2 cellular contexts compared by ENCODE assay signal in the genomic region with DNA sequence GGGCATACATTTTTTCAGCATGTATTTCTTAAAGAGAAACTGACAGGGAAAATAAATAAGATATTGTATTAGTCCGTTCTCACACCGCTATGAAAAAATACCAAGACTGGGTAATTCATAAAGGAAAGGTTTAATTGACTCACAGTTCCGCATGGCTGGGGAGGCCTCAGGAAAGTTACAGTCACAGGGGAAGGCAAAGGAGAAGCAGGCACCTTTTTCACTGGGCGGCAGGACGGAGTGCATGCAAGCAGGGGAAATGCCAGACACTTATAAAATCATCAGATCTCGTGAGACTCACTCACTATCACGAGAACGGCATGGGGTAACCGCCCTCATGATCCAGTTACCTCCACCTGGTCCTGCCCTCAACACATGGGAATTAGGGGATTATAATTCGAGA.
TF ChIP-seq lines count a peak whose summit lies in the region.

No MANE protein-coding gene starts in this region.

TF ChIP-seq in liver, 16 proteins besides CTCF, POLR2A, EP300 and RAD21:
- no peak for TF ChIP-seq SP1 (IDR thresholded peaks at IDR 0.05)
- peak; percentile 36 for TF ChIP-seq ZBTB33 (IDR thresholded peaks at IDR 0.05)

TF ChIP-seq in HepG2, 621 proteins besides CTCF, POLR2A, EP300 and RAD21:
- TF ChIP-seq ZNF557 (CRISPR knock-in tag; IDR thresholded peaks at IDR 0.05): no peak
- no peak for TF ChIP-seq SAFB2 (CRISPR knock-in tag; IDR thresholded peaks at IDR 0.05; ENCODE audit: borderline replicate concordance, low read depth)
- TF ChIP-seq ZNF383 (CRISPR knock-in tag; IDR thresholded peaks at IDR 0.05; ENCODE audit: borderline replicate concordance): no peak
- no peak for TF ChIP-seq MAFF (IDR thresholded peaks at IDR 0.05; ENCODE audit: low read depth, low read length)
- no peak for TF ChIP-seq KLF13 (CRISPR knock-in tag; IDR thresholded peaks at IDR 0.05)
- TF ChIP-seq RFX3 (CRISPR knock-in tag; IDR thresholded peaks at IDR 0.05): no peak
- no peak for TF ChIP-seq TRAFD1 (CRISPR knock-in tag; IDR thresholded peaks at IDR 0.05; ENCODE audit: borderline replicate concordance)
- TF ChIP-seq ZNF775 (CRISPR knock-in tag; IDR thresholded peaks at IDR 0.05; ENCODE audit: borderline replicate concordance): no peak
- TF ChIP-seq, protein P1, sequence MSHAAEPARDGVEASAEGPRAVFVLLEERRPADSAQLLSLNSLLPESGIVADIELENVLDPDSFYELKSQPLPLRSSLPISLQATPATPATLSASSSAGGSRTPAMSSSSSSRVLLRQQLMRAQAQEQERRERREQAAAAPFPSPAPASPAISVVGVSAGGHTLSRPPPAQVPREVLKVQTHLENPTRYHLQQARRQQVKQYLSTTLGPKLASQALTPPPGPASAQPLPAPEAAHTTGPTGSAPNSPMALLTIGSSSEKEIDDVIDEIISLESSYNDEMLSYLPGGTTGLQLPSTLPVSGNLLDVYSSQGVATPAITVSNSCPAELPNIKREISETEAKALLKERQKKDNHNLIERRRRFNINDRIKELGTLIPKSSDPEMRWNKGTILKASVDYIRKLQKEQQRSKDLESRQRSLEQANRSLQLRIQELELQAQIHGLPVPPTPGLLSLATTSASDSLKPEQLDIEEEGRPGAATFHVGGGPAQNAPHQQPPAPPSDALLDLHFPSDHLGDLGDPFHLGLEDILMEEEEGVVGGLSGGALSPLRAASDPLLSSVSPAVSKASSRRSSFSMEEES (CRISPR knock-in tag; IDR thresholded peaks at IDR 0.05): no peak
- no peak for TF ChIP-seq PITX1 (CRISPR knock-in tag; IDR thresholded peaks at IDR 0.05)
- no peak for TF ChIP-seq STAT5B (CRISPR knock-in tag; IDR thresholded peaks at IDR 0.05)
- TF ChIP-seq MEIS1 (CRISPR knock-in tag; IDR thresholded peaks at IDR 0.05; ENCODE audit: borderline replicate concordance): no peak
- TF ChIP-seq, protein P2, sequence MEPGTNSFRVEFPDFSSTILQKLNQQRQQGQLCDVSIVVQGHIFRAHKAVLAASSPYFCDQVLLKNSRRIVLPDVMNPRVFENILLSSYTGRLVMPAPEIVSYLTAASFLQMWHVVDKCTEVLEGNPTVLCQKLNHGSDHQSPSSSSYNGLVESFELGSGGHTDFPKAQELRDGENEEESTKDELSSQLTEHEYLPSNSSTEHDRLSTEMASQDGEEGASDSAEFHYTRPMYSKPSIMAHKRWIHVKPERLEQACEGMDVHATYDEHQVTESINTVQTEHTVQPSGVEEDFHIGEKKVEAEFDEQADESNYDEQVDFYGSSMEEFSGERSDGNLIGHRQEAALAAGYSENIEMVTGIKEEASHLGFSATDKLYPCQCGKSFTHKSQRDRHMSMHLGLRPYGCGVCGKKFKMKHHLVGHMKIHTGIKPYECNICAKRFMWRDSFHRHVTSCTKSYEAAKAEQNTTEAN (CRISPR knock-in tag; conservative IDR thresholded peaks at IDR 0.05): no peak
- TF ChIP-seq, protein P3, sequence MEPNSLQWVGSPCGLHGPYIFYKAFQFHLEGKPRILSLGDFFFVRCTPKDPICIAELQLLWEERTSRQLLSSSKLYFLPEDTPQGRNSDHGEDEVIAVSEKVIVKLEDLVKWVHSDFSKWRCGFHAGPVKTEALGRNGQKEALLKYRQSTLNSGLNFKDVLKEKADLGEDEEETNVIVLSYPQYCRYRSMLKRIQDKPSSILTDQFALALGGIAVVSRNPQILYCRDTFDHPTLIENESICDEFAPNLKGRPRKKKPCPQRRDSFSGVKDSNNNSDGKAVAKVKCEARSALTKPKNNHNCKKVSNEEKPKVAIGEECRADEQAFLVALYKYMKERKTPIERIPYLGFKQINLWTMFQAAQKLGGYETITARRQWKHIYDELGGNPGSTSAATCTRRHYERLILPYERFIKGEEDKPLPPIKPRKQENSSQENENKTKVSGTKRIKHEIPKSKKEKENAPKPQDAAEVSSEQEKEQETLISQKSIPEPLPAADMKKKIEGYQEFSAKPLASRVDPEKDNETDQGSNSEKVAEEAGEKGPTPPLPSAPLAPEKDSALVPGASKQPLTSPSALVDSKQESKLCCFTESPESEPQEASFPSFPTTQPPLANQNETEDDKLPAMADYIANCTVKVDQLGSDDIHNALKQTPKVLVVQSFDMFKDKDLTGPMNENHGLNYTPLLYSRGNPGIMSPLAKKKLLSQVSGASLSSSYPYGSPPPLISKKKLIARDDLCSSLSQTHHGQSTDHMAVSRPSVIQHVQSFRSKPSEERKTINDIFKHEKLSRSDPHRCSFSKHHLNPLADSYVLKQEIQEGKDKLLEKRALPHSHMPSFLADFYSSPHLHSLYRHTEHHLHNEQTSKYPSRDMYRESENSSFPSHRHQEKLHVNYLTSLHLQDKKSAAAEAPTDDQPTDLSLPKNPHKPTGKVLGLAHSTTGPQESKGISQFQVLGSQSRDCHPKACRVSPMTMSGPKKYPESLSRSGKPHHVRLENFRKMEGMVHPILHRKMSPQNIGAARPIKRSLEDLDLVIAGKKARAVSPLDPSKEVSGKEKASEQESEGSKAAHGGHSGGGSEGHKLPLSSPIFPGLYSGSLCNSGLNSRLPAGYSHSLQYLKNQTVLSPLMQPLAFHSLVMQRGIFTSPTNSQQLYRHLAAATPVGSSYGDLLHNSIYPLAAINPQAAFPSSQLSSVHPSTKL (CRISPR knock-in tag; IDR thresholded peaks at IDR 0.05): no peak
- no peak for TF ChIP-seq ZNF251 (CRISPR knock-in tag; IDR thresholded peaks at IDR 0.05)
TF ChIP-seq in HepG2: peak in this region for 0.
